Comparison of ENCODE assay signal across 19 cellular contexts in the genomic region with DNA sequence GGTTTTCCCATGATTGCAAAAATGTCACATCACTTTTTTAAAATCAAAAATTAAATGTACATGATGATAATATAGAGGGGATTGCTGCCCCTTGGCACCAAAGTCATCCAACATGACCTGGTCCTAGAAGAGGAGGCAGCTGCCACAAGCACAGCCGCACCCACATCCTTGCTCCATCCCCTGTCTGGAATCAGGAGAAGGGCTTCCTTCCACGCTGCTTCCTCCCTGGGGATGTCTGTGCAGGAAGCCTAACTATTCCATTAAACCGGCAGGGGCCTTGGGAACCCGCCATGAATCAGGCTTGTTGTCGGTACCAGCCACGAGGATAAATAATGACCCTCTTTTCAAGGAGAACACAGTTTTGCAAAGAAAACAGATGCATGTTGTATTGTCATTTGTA.
"Had no signal": no experiment of that assay in that cellular context is flagged by ENCODE, and none has a peak within 500 bp of the region (broad histone marks: within the 10 kb centered on the region; RNA-seq: fewer than 3 reads in every experiment).

No MANE protein-coding gene starts in this region.

- H3K9ac ChIP-seq: SK-N-SH had no signal

- DNase-seq: IMR-90, Kasumi-1, KG1, NCI-H1092 treated with DMSO at 0.1 percent for 48 hours, NCI-H1436, NCI-H187, NCI-H2029, NCI-H2081 treated with DMSO at 0.1 percent for 48 hours, NCI-H2171, NCI-H226, NCI-H446, NCI-H510A, NCI-H524 treated with DMSO at 0.1 percent for 48 hours, NCI-H69, NCI-H774, SHP77 had no signal

- H3K9me3 ChIP-seq: SK-N-SH had no signal

- H3K4me2 ChIP-seq: SK-N-SH had no signal

- FAIRE-seq: HepG2, RCC 7860 had no signal

- H3K9me2 ChIP-seq: SK-N-SH had no signal
